Comparison of ENCODE assay signal across 12 cellular contexts in genomic region chr3:178392553-178392952, GRCh38.
DNase-seq lines count a peak whose midpoint lies in the region; FAIRE-seq and TF ChIP-seq lines count a peak whose summit lies in the region.
"Had no signal": no experiment of that assay in that cellular context is flagged by ENCODE, and none has a peak within 500 bp of the region (broad histone marks: within the 10 kb centered on the region; RNA-seq: fewer than 3 reads in every experiment).

No MANE protein-coding gene starts in this region.

- DNase-seq in AG09319 (ENCODE audit: extremely low read depth, low read depth) (peak; percentile 88), H4 (ENCODE audit: low spot score) (peak; percentile 22), astrocyte of the spinal cord (ENCODE audit: low read depth, low spot score) (peak; percentile 46), GM19239 (ENCODE audit: insufficient read length, low spot score) (no peak), DMS53 treated with DMSO at 0.1 percent for 48 hours (lab: John Stamatoyannopoulos, UW; ENCODE audit: unreplicated experiment) (no peak), H7 (no peak)
- DNase-seq in activated CD4-positive, alpha-beta T cell treated with anti-CD3 and anti-CD28 coated beads, Interleukin-2, amount 50 U/mL, for 48 hours, result no peak
- DNase-seq: activated T-cell treated with anti-CD3 and anti-CD28 coated beads, Interleukin-2, amount 50 U/mL, for 24 hours; CD8-positive, alpha-beta memory T cell; WERI-Rb-1 had no signal

- H3K4me3 ChIP-seq in astrocyte of the spinal cord (ENCODE audit: low read depth, low read length), result no peak overlapping the region
- H3K4me3 ChIP-seq in H7 (ENCODE audit: insufficient read depth, low read depth, low read length), result no peak overlapping the region

- no peaks in the 10 kb centered on the region for H3K36me3 ChIP-seq in H7 (replicated peaks; ENCODE audit: control insufficient read depth, insufficient read depth, low read length)
- H3K36me3 ChIP-seq: neutrophil, WERI-Rb-1 had no signal

- in situ Hi-C loops in astrocyte of the spinal cord (cut with HindIII; ENCODE audit: low sequenced_read_pairs), result no loop called here

- TF ChIP-seq CTCF in AG09319 (IDR thresholded peaks at IDR 0.05; ENCODE audit: low read depth, low read length) (no peak), astrocyte of the spinal cord (IDR thresholded peaks at IDR 0.05; ENCODE audit: low read depth, low read length) (no peak)

- no peaks in the 10 kb centered on the region for H3K27me3 ChIP-seq in H7 (ENCODE audit: control insufficient read depth, insufficient read depth, low read length)
- H3K27me3 ChIP-seq: neutrophil had no signal

- FAIRE-seq in islet of Langerhans (lab: Jason Lieb, UNC), result peak; percentile 93
- no peak for FAIRE-seq in GM19239 (lab: Jason Lieb, UNC)

Comparison
In these comparisons a context has a peak if more than half of its experiments do, and no peak if none do; other contexts are left out.
1. DNase-seq: peak in AG09319 (single experiment), H4 (single experiment) and astrocyte of the spinal cord (single experiment); none in GM19239 (single experiment), DMS53 treated with DMSO at 0.1 percent for 48 hours (single experiment), activated CD4-positive, alpha-beta T cell treated with anti-CD3 and anti-CD28 coated beads, Interleukin-2, amount 50 U/mL, for 48 hours (0 of 2) and H7 (single experiment).